Comparison of ENCODE assay signal across 19 cellular contexts in the genomic region with DNA sequence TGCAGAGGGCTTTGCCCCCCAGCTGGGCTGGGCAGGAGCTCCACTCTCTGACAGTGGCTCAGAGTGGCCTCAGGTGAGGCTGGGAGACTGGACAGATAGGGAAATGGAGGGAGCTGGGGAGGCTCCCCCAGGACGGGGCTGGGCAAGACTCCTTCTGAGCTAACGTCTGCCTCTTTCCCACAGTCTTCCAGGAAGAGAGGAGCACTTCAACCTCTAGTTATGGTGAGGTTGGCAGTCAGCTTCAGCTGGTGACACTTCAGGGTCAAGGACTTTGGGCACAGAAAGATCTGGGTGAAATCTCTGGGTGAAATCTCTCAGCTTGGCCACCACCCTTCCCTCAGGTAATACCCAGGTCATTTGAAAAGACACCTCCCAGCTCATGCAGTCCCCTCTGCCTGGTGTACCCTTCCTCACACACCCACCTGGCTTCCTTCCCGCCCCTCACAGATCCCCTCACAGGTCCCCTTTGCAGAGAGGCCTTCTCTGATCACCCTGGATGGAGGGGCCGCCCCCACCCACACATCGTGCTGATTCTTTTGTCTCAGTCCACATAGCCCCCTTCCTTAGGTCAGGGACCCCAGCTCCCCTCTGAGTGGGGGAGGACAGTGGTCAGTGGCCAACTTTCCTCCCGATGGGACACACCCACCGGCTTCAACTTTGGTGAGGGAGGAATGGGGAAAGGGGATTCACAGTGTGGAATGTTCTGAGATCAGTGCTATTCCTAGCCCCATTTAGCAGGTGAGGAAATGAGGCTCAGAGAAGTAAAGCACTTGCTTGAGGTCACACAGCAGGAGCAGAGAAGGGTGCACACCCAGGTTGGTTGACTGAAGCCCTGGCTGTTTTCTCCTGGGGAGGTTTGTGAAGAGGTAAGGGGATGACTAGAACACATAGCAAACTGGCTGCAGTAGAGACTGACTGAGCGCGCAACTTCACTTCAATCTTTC. TPM values are rescaled to one million over a fixed set of nuclear protein-coding genes. Genes with fewer than 3 reads are reported as not detected.
A peak's percentile ranks its signal among the peaks of the same experiment; 100 is the strongest.
DNase-seq lines count a peak whose midpoint lies in the region; ATAC-seq and TF ChIP-seq lines count a peak whose summit lies in the region.
"Had no signal": no experiment of that assay in that cellular context is flagged by ENCODE, and none has a peak within 500 bp of the region (broad histone marks: within the 10 kb centered on the region; RNA-seq: fewer than 3 reads in every experiment).

No MANE protein-coding gene starts in this region.

- H2BK120ac ChIP-seq in neuronal stem cell (ENCODE audit: low read depth, low read length) = no peak overlapping the region

- no peaks in the 10 kb centered on the region for H3K9me3 Mint-ChIP-seq in nephron progenitor cell
- H3K9me3 Mint-ChIP-seq: CD8-positive, alpha-beta memory T cell had no signal

- TF ChIP-seq RAD21 in SK-N-SH (IDR thresholded peaks at IDR 0.05; ENCODE audit: low read length) = no peak

- no peak overlapping the region for H2BK12ac ChIP-seq in neuronal stem cell (ENCODE audit: low read length)

- no peak for TF ChIP-seq EP300 in SK-N-SH (IDR thresholded peaks at IDR 0.05; ENCODE audit: borderline replicate concordance in 1 of 2, low read depth in 1 of 2, low read length in 1 of 2)

- H3K4me1 Mint-ChIP-seq in nephron progenitor cell = peaks cover 39% of the 10 kb centered on the region
- H3K4me1 Mint-ChIP-seq: CD8-positive, alpha-beta memory T cell had no signal

- no peak overlapping the region for H3K4me3 Mint-ChIP-seq in nephron progenitor cell
- H3K4me3 Mint-ChIP-seq: CD8-positive, alpha-beta memory T cell had no signal

- POLR2A ChIA-PET in HEK293 (lab: Yijun Ruan, JAX) = no interaction called here
- POLR2A ChIA-PET in SK-N-SH (lab: Yijun Ruan, JAX) = no interaction called here

- H2AFZ ChIP-seq in neuronal stem cell (ENCODE audit: low read length) (peak overlapping the region; percentile 16), SK-N-SH (ENCODE audit: low read depth) (no peak overlapping the region)

- in situ Hi-C loops in ACHN (cut with HindIII; ENCODE audit: low pct_ligation_motif_present, low pct_unique_long_range_greater_than_20kb, low sequenced_read_pairs) = no loop called here

- no peaks in the 10 kb centered on the region for H3K79me1 ChIP-seq in neuronal stem cell (ENCODE audit: low read depth, low read length)

- no peaks in the 10 kb centered on the region for H3K79me2 ChIP-seq in SK-N-SH (ENCODE audit: insufficient read depth)

- H3K36me3 Mint-ChIP-seq in nephron progenitor cell (ENCODE audit: low read depth) = no peaks in the 10 kb centered on the region
- H3K36me3 Mint-ChIP-seq: CD8-positive, alpha-beta memory T cell had no signal

- H3K9me2 ChIP-seq in SK-N-SH = no peaks in the 10 kb centered on the region

- H3K4me1 ChIP-seq in HEK293 (ENCODE audit: control insufficient read depth, insufficient read depth, low read length) (no peaks in the 10 kb centered on the region), RWPE2 (ENCODE audit: insufficient read depth, poor library complexity, severe bottlenecking) (no peaks in the 10 kb centered on the region), neuronal stem cell (ENCODE audit: control insufficient read depth in 2 of 2, insufficient read depth in 1 of 2, low read depth in 1 of 2, low read length in 2 of 2) (peaks cover 9 to 19% of the 10 kb centered on the region in 2 donors), upper lobe of right lung (no peaks in the 10 kb centered on the region), SK-N-SH (ENCODE audit: control insufficient read depth in 1 of 2, insufficient read depth in 2 of 2, low read depth in 1 of 2, low read length in 1 of 2) (no peaks in the 10 kb centered on the region)
- H3K4me1 ChIP-seq: HAP-1 had no signal

- H3K14ac ChIP-seq in neuronal stem cell (ENCODE audit: low read length) = no peak overlapping the region

- intact Hi-C loops in upper lobe of right lung (cut with DNase I) = no loop called here

- H4K8ac ChIP-seq in neuronal stem cell (ENCODE audit: low read depth, low read length) = no peak overlapping the region

- CTCF ChIA-PET in HEK293 (lab: Yijun Ruan, JAX) = no interaction called here
- CTCF ChIA-PET in SK-N-SH (lab: Yijun Ruan, JAX) = no interaction called here

- no peak overlapping the region for H3K27ac Mint-ChIP-seq in nephron progenitor cell

- H3K27me3 ChIP-seq in RWPE2 (ENCODE audit: insufficient read depth, poor library complexity, severe bottlenecking) (no peaks in the 10 kb centered on the region), neuronal stem cell (ENCODE audit: control insufficient read depth in 3 of 3, insufficient read depth in 3 of 3, low read depth in 1 of 3, low read length in 3 of 3) (peaks cover 0 to 14% (median 0%) of the 10 kb centered on the region in 3 experiments), upper lobe of right lung (no peaks in the 10 kb centered on the region), SK-N-SH (ENCODE audit: insufficient read depth) (peaks cover 25% of the 10 kb centered on the region; the same call in 1 of the 2 replicates)

- H3K9ac ChIP-seq in neuronal stem cell (ENCODE audit: low read depth, low read length, poor library complexity) = no peak overlapping the region
- H3K9ac ChIP-seq in SK-N-SH = no peak overlapping the region

- H3F3A ChIP-seq in SK-N-SH (replicated peaks; ENCODE audit: insufficient read depth) = no peaks in the 10 kb centered on the region

- TF ChIP-seq CTCF in HEK293 (tag by site-specific recombination; IDR thresholded peaks at IDR 0.05) (no peak), RWPE2 (IDR thresholded peaks at IDR 0.05; ENCODE audit: poor library complexity, severe bottlenecking) (no peak), upper lobe of right lung (IDR thresholded peaks at IDR 0.05) (no peak), SK-N-SH (IDR thresholded peaks at IDR 0.05) (no peak), nephron progenitor cell (IDR thresholded peaks at IDR 0.05) (no peak)

- no peak overlapping the region for H4K91ac ChIP-seq in neuronal stem cell (ENCODE audit: low read depth, low read length, poor library complexity)

- peaks cover 50% of the 10 kb centered on the region for H3K27me3 Mint-ChIP-seq in nephron progenitor cell (ENCODE audit: low read depth, poor library complexity)

- H3K4ac ChIP-seq in neuronal stem cell (ENCODE audit: low read length) = no peak overlapping the region

- H2BK15ac ChIP-seq in neuronal stem cell (ENCODE audit: low read length) = peak overlapping the region; percentile 42

- H3K27ac ChIP-seq in HEK293 (ENCODE audit: extremely low read depth, low read depth, low read length) (no peak overlapping the region), RWPE2 (ENCODE audit: poor library complexity, severe bottlenecking) (no peak overlapping the region), neuronal stem cell (replicated peaks; ENCODE audit: low read length) (no peak overlapping the region), upper lobe of right lung (no peak overlapping the region), SK-N-SH (ENCODE audit: low read depth in 2 of 2, low read length in 1 of 2) (no peak overlapping the region)
- H3K27ac ChIP-seq: C4-2B, HL-60 had no signal

- H3K18ac ChIP-seq in neuronal stem cell (ENCODE audit: low read length) = peak overlapping the region; percentile 48

- DNase-seq in RWPE2 (ENCODE audit: low spot score) (peak; percentile 38), neuronal stem cell (ENCODE audit: low spot score) (no peak), upper lobe of right lung (no peak), SK-N-SH (no peak), ACHN (no peak), nephron progenitor cell (no peak)
- DNase-seq: AML-193; Calu3; CD8-positive, alpha-beta memory T cell; DMS153; KG1; NCI-H1092; NCI-H1436; NCI-H1930 had no signal

- H3K36me3 ChIP-seq in HEK293 (ENCODE audit: control insufficient read depth in 2 of 2, insufficient read depth in 1 of 2, low read length in 2 of 2) (no peaks in the 10 kb centered on the region), RWPE2 (ENCODE audit: low read depth) (no peaks in the 10 kb centered on the region), neuronal stem cell (replicated peaks in 1 of 2; ENCODE audit: control insufficient read depth in 2 of 2, insufficient read depth in 2 of 2, low read length in 2 of 2) (no peaks in the 10 kb centered on the region), upper lobe of right lung (no peaks in the 10 kb centered on the region), SK-N-SH (replicated peaks in 1 of 2; ENCODE audit: control insufficient read depth in 1 of 2, insufficient read depth in 2 of 2, low read length in 1 of 2) (no peaks in the 10 kb centered on the region)
- H3K36me3 ChIP-seq: HAP-1 had no signal

- ATAC-seq in RWPE2 (ENCODE audit: low read depth) = no peak
- ATAC-seq in upper lobe of right lung = peak; percentile 30
- ATAC-seq: Right ventricle myocardium inferior had no signal

- H2AK5ac ChIP-seq in neuronal stem cell (ENCODE audit: low read depth, low read length) = no peak overlapping the region

- WGBS in neuronal stem cell (ENCODE audit: extremely low coverage in 2 of 2, insufficient read length in 2 of 2, insufficient replicate concordance in 1 of 2), 2 donors = no CpG with 5 or more reads among the region's 9 CpGs
- 62% methylated on average over 9 of the region's 9 CpGs for WGBS in SK-N-SH (ENCODE audit: low lambda C conversion rate)

- H3K4me2 ChIP-seq in neuronal stem cell (ENCODE audit: insufficient read depth, low read length, poor library complexity, severe bottlenecking) (no peak overlapping the region), SK-N-SH (no peak overlapping the region)

- no peak overlapping the region for H2BK5ac ChIP-seq in neuronal stem cell (ENCODE audit: low read length)

- H3K4me3 ChIP-seq in HEK293 (ENCODE audit: low read depth, low read length) (no peak overlapping the region), RWPE2 (ENCODE audit: severe bottlenecking) (no peak overlapping the region), neuronal stem cell (ENCODE audit: low read length in 2 of 2) (no peak overlapping the region), upper lobe of right lung (no peak overlapping the region), SK-N-SH (ENCODE audit: low read depth in 2 of 2, low read length in 1 of 2) (no peak overlapping the region)
- H3K4me3 ChIP-seq: HAP-1 had no signal

- no peak overlapping the region for H3K23ac ChIP-seq in neuronal stem cell (ENCODE audit: low read depth, low read length, poor library complexity)

- no peaks in the 10 kb centered on the region for H4K20me1 ChIP-seq in SK-N-SH (ENCODE audit: insufficient read depth)

- no peaks in the 10 kb centered on the region for H3K9me3 ChIP-seq in HEK293 (ENCODE audit: control insufficient read depth, insufficient read depth, low read depth, low read length)
- H3K9me3 ChIP-seq in RWPE2 (ENCODE audit: severe bottlenecking) = no peaks in the 10 kb centered on the region
- no peaks in the 10 kb centered on the region for H3K9me3 ChIP-seq in neuronal stem cell (replicated peaks in 1 of 2; ENCODE audit: control insufficient read depth in 2 of 2, insufficient read depth in 1 of 2, low read depth in 1 of 2, low read length in 2 of 2)
- no peaks in the 10 kb centered on the region for H3K9me3 ChIP-seq in upper lobe of right lung
- no peaks in the 10 kb centered on the region for H3K9me3 ChIP-seq in SK-N-SH
- H3K9me3 ChIP-seq: HAP-1 had no signal

RNA-seq across cellular contexts. Expression of gene NEURL1B, which starts 15.8 kb away (rescaled TPM):
- polyA plus RNA-seq in neuronal stem cell (2013, experiment 1 of 2) = 8.1 TPM
- polyA plus RNA-seq in neuronal stem cell (2013, experiment 2 of 2) = 8.2 TPM
- 25.0 TPM for total RNA-seq in upper lobe of right lung
- 2.2 and 2.8 TPM in 2 replicates for polyA plus RNA-seq in SK-N-SH (2012; rRNA removed)
- polyA plus RNA-seq in SK-N-SH (2012; cell fraction: cytosol; rRNA removed) = 1.8 and 2.8 TPM in 2 replicates
- polyA plus RNA-seq in SK-N-SH (2012; cell fraction: nucleus; rRNA removed) = 6.2 and 7.7 TPM in 2 replicates
- polyA plus RNA-seq: CD8-positive, alpha-beta memory T cell had no signal
